In genomic region chr1:97820470-97821188, GRCh38 we compare ENCODE assay signal across 8 cellular contexts.
DNase-seq lines count a peak whose midpoint lies in the region; ATAC-seq and TF ChIP-seq lines count a peak whose summit lies in the region.

No MANE protein-coding gene starts in this region.

- CTCF ChIA-PET in AG04450 (lab: Charles Lee), result interaction anchor here (0.5 to 1.7 kb wide), 17 partner anchors 10 to 855 kb away, joined by 3 to 9 read pairs (median 3); no protein-coding TSS in a partner anchor

- ATAC-seq in GM18520 (IDR thresholded peaks at IDR 0.05; ENCODE audit: unreplicated experiment) (peak; percentile 63), HG03442 (IDR thresholded peaks at IDR 0.05; ENCODE audit: unreplicated experiment) (peak; percentile 75), HG03135 (IDR thresholded peaks at IDR 0.05; ENCODE audit: unreplicated experiment) (no peak), Right ventricle myocardium inferior (no peak)

- DNase-seq in AG04450 (ENCODE audit: low read depth, low spot score) (peak; percentile 6), SK-N-DZ (ENCODE audit: low spot score) (peak; percentile 34), iPS DF 6.9 (ENCODE audit: low read depth, low spot score) (peak; percentile 2), HuH-7.5 (ENCODE audit: low spot score) (no peak), Right ventricle myocardium inferior (ENCODE audit: missing footprints) (no peak)

- POLR2A ChIA-PET in AG04450 (lab: Yijun Ruan, JAX), result no interaction called here

- no peak overlapping the region for H3K27ac ChIP-seq in AG04450 (ENCODE audit: low read depth, low read length)
- H3K27ac ChIP-seq in iPS DF 6.9 (ENCODE audit: low read length), result no peak overlapping the region

- intact Hi-C loops in Right ventricle myocardium inferior (cut with DNase I), result loop anchor here (5.0 kb wide), 2 partner anchors 232 to 578 kb away; no protein-coding TSS in a partner anchor

- H3K36me3 ChIP-seq in iPS DF 6.9 (ENCODE audit: control insufficient read depth, insufficient read depth, low read length), result no peaks in the 10 kb centered on the region

- TF ChIP-seq CTCF in AG04450 (IDR thresholded peaks at IDR 0.05; ENCODE audit: low read depth, low read length), result peak; percentile 64

- H3K27me3 ChIP-seq in AG04450 (ENCODE audit: control insufficient read depth, insufficient read depth, low read length), result no peaks in the 10 kb centered on the region
- no peaks in the 10 kb centered on the region for H3K27me3 ChIP-seq in iPS DF 6.9 (ENCODE audit: control insufficient read depth, insufficient read depth, low read length)

- no peak overlapping the region for H3K4me3 ChIP-seq in AG04450 (ENCODE audit: low read depth, low read length)
- H3K4me3 ChIP-seq in iPS DF 6.9 (ENCODE audit: low read length), result no peak overlapping the region

- WGBS in iPS DF 6.9 (ENCODE audit: insufficient coverage, insufficient read length), result no CpG with 5 or more reads among the region's 6 CpGs

- H3K9me3 ChIP-seq in AG04450 (ENCODE audit: control insufficient read depth, insufficient read depth, low read length), result no peaks in the 10 kb centered on the region
- no peaks in the 10 kb centered on the region for H3K9me3 ChIP-seq in iPS DF 6.9 (ENCODE audit: control insufficient read depth, insufficient read depth, low read length)

- no peaks in the 10 kb centered on the region for H3K4me1 ChIP-seq in iPS DF 6.9 (ENCODE audit: control insufficient read depth, insufficient read depth, low read length)

Comparison
In these comparisons a context has a peak if more than half of its experiments do, and no peak if none do; other contexts are left out.
1. DNase-seq: peak in AG04450 (single experiment), SK-N-DZ (single experiment) and iPS DF 6.9 (single experiment); none in HuH-7.5 (single experiment) and Right ventricle myocardium inferior (single experiment).
2. ATAC-seq: peak in GM18520 (single experiment) and HG03442 (single experiment); none in HG03135 (single experiment) and Right ventricle myocardium inferior (single experiment).